Comparison of ENCODE assay signal across 8 cellular contexts in the genomic region with DNA sequence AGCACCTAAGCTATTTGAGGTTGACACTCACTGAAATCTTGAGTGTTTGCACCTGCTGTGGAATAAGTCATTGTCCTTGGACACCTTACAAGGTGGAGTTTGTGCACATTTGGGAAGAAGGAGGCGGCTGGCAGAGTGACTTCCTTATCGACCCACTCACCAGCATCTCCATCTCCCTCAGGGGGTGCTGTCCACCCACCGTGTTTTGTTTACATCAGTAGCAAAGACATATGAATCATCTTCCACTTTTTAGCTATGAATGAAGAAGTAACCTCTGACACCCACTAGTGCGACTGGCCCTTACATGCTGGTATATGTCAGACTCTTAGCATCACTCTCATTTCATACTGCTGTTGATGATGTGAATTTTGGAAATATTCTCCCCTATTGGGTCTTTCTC.
DNase-seq lines count a peak whose midpoint lies in the region; ATAC-seq, FAIRE-seq and TF ChIP-seq lines count a peak whose summit lies in the region.

No MANE protein-coding gene starts in this region.

- DNase-seq in GM06990 (ENCODE audit: extremely low read depth, insufficient read length) (peak; percentile 11), foreskin keratinocyte (peak in 1 of 2 donors; percentile 60), NCI-H524 (lab: John Stamatoyannopoulos, UW) (no peak), RPMI8226 (no peak), urothelium cell line (ENCODE audit: low spot score) (no peak)
- DNase-seq in activated CD4-positive, alpha-beta T cell treated with anti-CD3 and anti-CD28 coated beads, Interleukin-2, amount 50 U/mL, for 48 hours: peak; percentile 25 to 43

- WGBS in thymus: 81% methylated on average over 4 of the region's 4 CpGs

- H3K36me3 ChIP-seq in GM06990 (ENCODE audit: control insufficient read depth, insufficient read depth, low read length) (no peaks in the 10 kb centered on the region), thymus (ENCODE audit: control insufficient read depth, insufficient read depth) (no peaks in the 10 kb centered on the region)

- FAIRE-seq in urothelium cell line (lab: Jason Lieb, UNC): no peak

- H3K27ac ChIP-seq in foreskin keratinocyte (peak overlapping the region; percentile 98), thymus (ENCODE audit: low read depth) (peak overlapping the region; percentile 36)

- H3K9me3 ChIP-seq in thymus (ENCODE audit: control insufficient read depth): no peaks in the 10 kb centered on the region

- TF ChIP-seq CTCF in GM06990 (IDR thresholded peaks at IDR 0.05; ENCODE audit: insufficient read depth, low read length, poor library complexity, severe bottlenecking) (peak; percentile 6), foreskin keratinocyte (conservative IDR thresholded peaks at IDR 0.05) (peak; percentile 52)

- H3K4me3 ChIP-seq in GM06990 (replicated peaks; ENCODE audit: low read depth, low read length): no peak overlapping the region
- no peak overlapping the region for H3K4me3 ChIP-seq in thymus (ENCODE audit: low read length)

- H3K4me1 ChIP-seq in foreskin keratinocyte (peaks cover 19% of the 10 kb centered on the region), thymus (ENCODE audit: control insufficient read depth, insufficient read depth, low read length) (no peaks in the 10 kb centered on the region)

- ATAC-seq in HG02938 (IDR thresholded peaks at IDR 0.05; ENCODE audit: unreplicated experiment) (peak; percentile 37), foreskin keratinocyte (peak; percentile 30)

- H3K27me3 ChIP-seq in GM06990 (replicated peaks; ENCODE audit: control insufficient read depth, insufficient read depth, low read length): no peaks in the 10 kb centered on the region
- no peaks in the 10 kb centered on the region for H3K27me3 ChIP-seq in foreskin keratinocyte
- H3K27me3 ChIP-seq in thymus (ENCODE audit: control insufficient read depth, insufficient read depth): no peaks in the 10 kb centered on the region

Comparison
In these comparisons a context has a peak if more than half of its experiments do, and no peak if none do; other contexts are left out.
1. DNase-seq: peak in GM06990 (single experiment) and activated CD4-positive, alpha-beta T cell treated with anti-CD3 and anti-CD28 coated beads, Interleukin-2, amount 50 U/mL, for 48 hours (2 of 2); none in NCI-H524 (0 of 2), RPMI8226 (single experiment) and urothelium cell line (single experiment).